In genomic region chr12:8027856-8028255, GRCh38 we compare ENCODE assay signal across 12 cellular contexts. TPM values are rescaled to one million over a fixed set of nuclear protein-coding genes. Genes with fewer than 3 reads are reported as not detected.
DNase-seq lines count a peak whose midpoint lies in the region; ATAC-seq lines count a peak whose summit lies in the region.
"Had no signal": no experiment of that assay in that cellular context is flagged by ENCODE, and none has a peak within 500 bp of the region (broad histone marks: within the 10 kb centered on the region; RNA-seq: fewer than 3 reads in every experiment).

No MANE protein-coding gene starts in this region.

- H3K79me1 ChIP-seq in mesenchymal stem cell (replicated peaks; ENCODE audit: low read length, poor library complexity, severe bottlenecking), result peaks cover 5% of the 10 kb centered on the region

- H3K4me3 ChIP-seq in mesenchymal stem cell (ENCODE audit: insufficient read depth in 1 of 2, low read depth in 1 of 2, low read length in 2 of 2), result peak overlapping the region in 1 of 2 experiments; percentile 81

- no peaks in the 10 kb centered on the region for H3K36me3 Mint-ChIP-seq in stimulated activated naive CD8-positive, alpha-beta T cell treated with anti-CD3 and anti-CD28 coated beads, Interleukin-15, Interleukin-2, amounts not matched to agents 100 ng/mL and 50 ng/mL, for 24 hours (ENCODE audit: low read depth)
- H3K36me3 Mint-ChIP-seq in activated CD8-positive, alpha-beta T cell treated with anti-CD3 and anti-CD28 coated beads, Interleukin-2, amount 10 ng/mL, durations not matched to agents 7 days and 5 days (ENCODE audit: low read depth), result no peaks in the 10 kb centered on the region

- H2BK5ac ChIP-seq in mesenchymal stem cell (ENCODE audit: low read depth, low read length, poor library complexity, severe bottlenecking), result no peak overlapping the region

- no peaks in the 10 kb centered on the region for H3K9me3 Mint-ChIP-seq in stimulated activated naive CD8-positive, alpha-beta T cell treated with anti-CD3 and anti-CD28 coated beads, Interleukin-15, Interleukin-2, amounts not matched to agents 100 ng/mL and 50 ng/mL, for 24 hours
- no peaks in the 10 kb centered on the region for H3K9me3 Mint-ChIP-seq in activated CD8-positive, alpha-beta T cell treated with anti-CD3 and anti-CD28 coated beads, Interleukin-2, amount 10 ng/mL, durations not matched to agents 7 days and 5 days (ENCODE audit: insufficient read depth)

- no peak overlapping the region for H3K4ac ChIP-seq in mesenchymal stem cell (ENCODE audit: low read depth in 1 of 2, low read length in 2 of 2)

- no peak overlapping the region for H2BK12ac ChIP-seq in mesenchymal stem cell (ENCODE audit: low read length in 2 of 2)

- no peak overlapping the region for H2BK15ac ChIP-seq in mesenchymal stem cell (ENCODE audit: low read depth, poor library complexity, severe bottlenecking)

- H3K9ac ChIP-seq in mesenchymal stem cell (ENCODE audit: low read length), result peak overlapping the region; percentile 98

- H3K27me3 Mint-ChIP-seq in stimulated activated naive CD8-positive, alpha-beta T cell treated with anti-CD3 and anti-CD28 coated beads, Interleukin-15, Interleukin-2, amounts not matched to agents 100 ng/mL and 50 ng/mL, for 24 hours, result no peaks in the 10 kb centered on the region
- H3K27me3 Mint-ChIP-seq in activated CD8-positive, alpha-beta T cell treated with anti-CD3 and anti-CD28 coated beads, Interleukin-2, amount 10 ng/mL, durations not matched to agents 7 days and 5 days (ENCODE audit: low read depth), result peaks cover 4% of the 10 kb centered on the region

- H4K91ac ChIP-seq in mesenchymal stem cell (ENCODE audit: low read length), result no peak overlapping the region

- ATAC-seq in stimulated activated naive CD8-positive, alpha-beta T cell treated with anti-CD3 and anti-CD28 coated beads, Interleukin-15, Interleukin-2, amounts not matched to agents 100 U/mL and 50 U/mL, for 24 hours, result no peak
- ATAC-seq in activated CD8-positive, alpha-beta T cell treated with anti-CD3 and anti-CD28 coated beads, Interleukin-2, amount 10 ng/mL, durations not matched to agents 7 days and 5 days, result no peak

- no peaks in the 10 kb centered on the region for H3K36me3 ChIP-seq in mesenchymal stem cell (ENCODE audit: control insufficient read depth in 1 of 2, insufficient read depth in 2 of 2, low read depth in 1 of 2, low read length in 2 of 2)
- H3K36me3 ChIP-seq: adrenal gland, esophagus muscularis mucosa had no signal

- H4K8ac ChIP-seq in mesenchymal stem cell (ENCODE audit: low read length), result peak overlapping the region; percentile 77

- 73% methylated on average over 4 of the region's 5 CpGs for WGBS in mesenchymal stem cell

- peaks cover 25% of the 10 kb centered on the region for H3K4me1 Mint-ChIP-seq in stimulated activated naive CD8-positive, alpha-beta T cell treated with anti-CD3 and anti-CD28 coated beads, Interleukin-15, Interleukin-2, amounts not matched to agents 100 ng/mL and 50 ng/mL, for 24 hours (ENCODE audit: low read depth)
- peaks cover 18% of the 10 kb centered on the region for H3K4me1 Mint-ChIP-seq in activated CD8-positive, alpha-beta T cell treated with anti-CD3 and anti-CD28 coated beads, Interleukin-2, amount 10 ng/mL, durations not matched to agents 7 days and 5 days (ENCODE audit: low read depth)

- H3K18ac ChIP-seq in mesenchymal stem cell (ENCODE audit: low read depth in 1 of 2, low read length in 2 of 2), result no peak overlapping the region

- no peak overlapping the region for H3K4me2 ChIP-seq in mesenchymal stem cell (ENCODE audit: low read length, poor library complexity, severe bottlenecking)

- no peak for DNase-seq in stimulated activated naive CD8-positive, alpha-beta T cell treated with anti-CD3 and anti-CD28 coated beads, Interleukin-15, Interleukin-2, amounts not matched to agents 100 U/mL and 50 U/mL, for 24 hours
- no peak for DNase-seq in activated CD8-positive, alpha-beta T cell treated with anti-CD3 and anti-CD28 coated beads, Interleukin-2, amount 10 ng/mL, durations not matched to agents 7 days and 5 days
- DNase-seq in mesenchymal stem cell, result no peak
- DNase-seq in T1000 (lab: John Stamatoyannopoulos, UW), result no peak
- no peak for DNase-seq in HCEC 1CT
- no peak for DNase-seq in middle frontal gyrus (ENCODE audit: extremely low spot score, low spot score)
- no peak for DNase-seq in NCI-H510A treated with DMSO at 0.1 percent for 48 hours (lab: John Stamatoyannopoulos, UW)
- DNase-seq: DMS 273 treated with DMSO at 0.1 percent for 48 hours, testis had no signal

- no peak overlapping the region for H2AK5ac ChIP-seq in mesenchymal stem cell (ENCODE audit: low read length, severe bottlenecking)

- H2AFZ ChIP-seq in mesenchymal stem cell (ENCODE audit: low read depth, low read length), result no peak overlapping the region

- H3K9me3 ChIP-seq in mesenchymal stem cell (ENCODE audit: control insufficient read depth, low read length), result no peaks in the 10 kb centered on the region
- H3K9me3 ChIP-seq: adrenal gland, esophagus muscularis mucosa, testis had no signal

- peaks cover 2% of the 10 kb centered on the region for H3K4me1 ChIP-seq in mesenchymal stem cell (ENCODE audit: control insufficient read depth, insufficient read depth, low read depth, low read length)

- peak overlapping the region; percentile 89 for H3K27ac Mint-ChIP-seq in stimulated activated naive CD8-positive, alpha-beta T cell treated with anti-CD3 and anti-CD28 coated beads, Interleukin-15, Interleukin-2, amounts not matched to agents 100 ng/mL and 50 ng/mL, for 24 hours
- peak overlapping the region; percentile 74 for H3K27ac Mint-ChIP-seq in activated CD8-positive, alpha-beta T cell treated with anti-CD3 and anti-CD28 coated beads, Interleukin-2, amount 10 ng/mL, durations not matched to agents 7 days and 5 days

- no peak overlapping the region for H3K27ac ChIP-seq in mesenchymal stem cell (ENCODE audit: low read length, poor library complexity, severe bottlenecking)

- POLR2A ChIA-PET in activated CD8-positive, alpha-beta T cell treated with anti-CD3 and anti-CD28 coated beads, Interleukin-2, amount 10 ng/mL, durations not matched to agents 7 days and 5 days (lab: Charles Lee), result interaction anchor here (0.9 to 2.7 kb wide), 5 partner anchors 8 to 92 kb away, joined by 3 to 12 read pairs (median 5); partner anchors contain the start of genes C3AR1 and SLC2A3

- H3K14ac ChIP-seq in mesenchymal stem cell (ENCODE audit: low read length in 2 of 2), result no peak overlapping the region

- no peaks in the 10 kb centered on the region for H3K27me3 ChIP-seq in mesenchymal stem cell (ENCODE audit: control insufficient read depth in 1 of 2, insufficient read depth in 1 of 2, low read length in 2 of 2)
- H3K27me3 ChIP-seq: adrenal gland, esophagus muscularis mucosa, testis had no signal

- CTCF ChIA-PET in activated CD8-positive, alpha-beta T cell treated with anti-CD3 and anti-CD28 coated beads, Interleukin-2, amount 10 ng/mL, durations not matched to agents 7 days and 5 days (lab: Charles Lee), result interaction anchor here (1.0 to 2.4 kb wide), 10 partner anchors 13 to 839 kb away, joined by 3 to 13 read pairs (median 4); partner anchors contain the start of gene SLC2A3

- no peak overlapping the region for H2BK120ac ChIP-seq in mesenchymal stem cell (ENCODE audit: low read depth, low read length)

- no peak overlapping the region for H3K23ac ChIP-seq in mesenchymal stem cell (ENCODE audit: low read length in 2 of 2)

- peak overlapping the region; percentile 63 for H3K4me3 Mint-ChIP-seq in stimulated activated naive CD8-positive, alpha-beta T cell treated with anti-CD3 and anti-CD28 coated beads, Interleukin-15, Interleukin-2, amounts not matched to agents 100 ng/mL and 50 ng/mL, for 24 hours
- H3K4me3 Mint-ChIP-seq in activated CD8-positive, alpha-beta T cell treated with anti-CD3 and anti-CD28 coated beads, Interleukin-2, amount 10 ng/mL, durations not matched to agents 7 days and 5 days, result peak overlapping the region; percentile 89

RNA-seq across cellular contexts. Expression of gene FOXJ2, which starts 4.7 kb away (rescaled TPM):
- 10 to 100 TPM; 16.9 to 17.1 TPM for total RNA-seq in activated CD8-positive, alpha-beta T cell treated with anti-CD3 and anti-CD28 coated beads, Interleukin-2, amount 10 ng/mL, durations not matched to agents 7 days and 5 days
- polyA plus RNA-seq in mesenchymal stem cell (2013, experiment 1 of 2), result 12.5 TPM
- 11.9 TPM for polyA plus RNA-seq in mesenchymal stem cell (2013, experiment 2 of 2)

RNA-seq across cellular contexts. Expression of gene C3AR1, which starts 38.3 kb away (rescaled TPM):
- total RNA-seq in activated CD8-positive, alpha-beta T cell treated with anti-CD3 and anti-CD28 coated beads, Interleukin-2, amount 10 ng/mL, durations not matched to agents 7 days and 5 days, result 1 to 10 TPM; 8.8 to 9.1 TPM
- polyA plus RNA-seq in mesenchymal stem cell (2013, experiment 1 of 2), result 7.6 TPM
- polyA plus RNA-seq in mesenchymal stem cell (2013, experiment 2 of 2), result 7.4 TPM

RNA-seq across cellular contexts. Expression of gene NECAP1, which starts 54.2 kb away (rescaled TPM):
- total RNA-seq in activated CD8-positive, alpha-beta T cell treated with anti-CD3 and anti-CD28 coated beads, Interleukin-2, amount 10 ng/mL, durations not matched to agents 7 days and 5 days, result 10 to 100 TPM; 31.9 to 34.3 TPM
- 14.4 TPM for polyA plus RNA-seq in mesenchymal stem cell (2013, experiment 1 of 2)
- 14.2 TPM for polyA plus RNA-seq in mesenchymal stem cell (2013, experiment 2 of 2)
